In genomic region chr22:46297151-46297819, GRCh38 we compare ENCODE assay signal across 1 cellular context.
A peak's percentile ranks its signal among the peaks of the same experiment; 100 is the strongest.
TF ChIP-seq lines count a peak whose summit lies in the region.

No MANE protein-coding gene starts in this region.

TF ChIP-seq in HEK293, 187 proteins besides CTCF, POLR2A, EP300 and RAD21 (continued from another document and continues in another):
- no peak for TF ChIP-seq MYNN (tag by site-specific recombination; IDR thresholded peaks at IDR 0.05; ENCODE audit: borderline replicate concordance)
- no peak for TF ChIP-seq SALL2 (tag by site-specific recombination; IDR thresholded peaks at IDR 0.05; ENCODE audit: borderline replicate concordance)
- TF ChIP-seq ZBTB20 (tag by site-specific recombination; IDR thresholded peaks at IDR 0.05): peak; percentile 61
- no peak for TF ChIP-seq ZNF449 (tag by site-specific recombination; IDR thresholded peaks at IDR 0.05)
- TF ChIP-seq HOXD13 (CRISPR knock-in tag; IDR thresholded peaks at IDR 0.05; ENCODE audit: borderline replicate concordance): no peak
- TF ChIP-seq ZNF184 (tag by site-specific recombination; IDR thresholded peaks at IDR 0.05): no peak
- no peak for TF ChIP-seq KLF16 (tag by site-specific recombination; IDR thresholded peaks at IDR 0.05)
- TF ChIP-seq ZNF324 (tag by site-specific recombination; IDR thresholded peaks at IDR 0.05): no peak
- no peak for TF ChIP-seq ZSCAN16 (tag by site-specific recombination; IDR thresholded peaks at IDR 0.05)
- TF ChIP-seq ZFHX2 (tag by site-specific recombination; conservative IDR thresholded peaks at IDR 0.05): peak; percentile 36; the same call in 1 of the 2 replicates
- no peak for TF ChIP-seq ZBTB7A (tag by site-specific recombination; IDR thresholded peaks at IDR 0.05; ENCODE audit: low read depth)
- TF ChIP-seq ZFP41 (tag by site-specific recombination; IDR thresholded peaks at IDR 0.05; ENCODE audit: borderline replicate concordance): no peak
- no peak for TF ChIP-seq ZEB2 (tag by site-specific recombination; IDR thresholded peaks at IDR 0.05)
- TF ChIP-seq BCL11B (tag by site-specific recombination; IDR thresholded peaks at IDR 0.05; ENCODE audit: low read depth): 0 out of 2 replicates have a peak, but pooled peaks have one; percentile 38
- no peak for TF ChIP-seq ZNF76 (tag by site-specific recombination; IDR thresholded peaks at IDR 0.05; ENCODE audit: borderline replicate concordance, low read depth)
- TF ChIP-seq ZNF501 (tag by site-specific recombination; IDR thresholded peaks at IDR 0.05): peak; percentile 39; the same call in 1 of the 2 replicates
- no peak for TF ChIP-seq ATF2 (tag by site-specific recombination; IDR thresholded peaks at IDR 0.05; ENCODE audit: low read depth)
- no peak for TF ChIP-seq ZSCAN18 (tag by site-specific recombination; IDR thresholded peaks at IDR 0.05)
- no peak for TF ChIP-seq ZIC2 (tag by site-specific recombination; IDR thresholded peaks at IDR 0.05)
- no peak for TF ChIP-seq ZNF596 (tag by site-specific recombination; IDR thresholded peaks at IDR 0.05)
- TF ChIP-seq ZSCAN30 (tag by site-specific recombination; IDR thresholded peaks at IDR 0.05): no peak
- TF ChIP-seq TRIM28 (IDR thresholded peaks at IDR 0.05; ENCODE audit: borderline replicate concordance, low read length): no peak
- TF ChIP-seq REPIN1 (tag by site-specific recombination; IDR thresholded peaks at IDR 0.05; ENCODE audit: low read depth): no peak
- TF ChIP-seq ZFP69B (tag by site-specific recombination; IDR thresholded peaks at IDR 0.05): 0 out of 2 replicates have a peak, but pooled peaks have one; percentile 3
- peak; percentile 81 for TF ChIP-seq PATZ1 (tag by site-specific recombination; IDR thresholded peaks at IDR 0.05)
- TF ChIP-seq GLIS1 (tag by site-specific recombination; IDR thresholded peaks at IDR 0.05): peak; percentile 24; the same call in 1 of the 2 replicates
- no peak for TF ChIP-seq ZNF837 (tag by site-specific recombination; IDR thresholded peaks at IDR 0.05)
- TF ChIP-seq ZNF555 (tag by site-specific recombination; conservative IDR thresholded peaks at IDR 0.05): no peak
- no peak for TF ChIP-seq ZNF366 (tag by site-specific recombination; conservative IDR thresholded peaks at IDR 0.05)
- no peak for TF ChIP-seq ZNF580 (tag by site-specific recombination; IDR thresholded peaks at IDR 0.05)
- no peak for TF ChIP-seq ZNF146 (tag by site-specific recombination; IDR thresholded peaks at IDR 0.05)
- no peak for TF ChIP-seq ZNF292 (tag by site-specific recombination; IDR thresholded peaks at IDR 0.05; ENCODE audit: borderline replicate concordance, low read depth)
- TF ChIP-seq ZXDB (tag by site-specific recombination; IDR thresholded peaks at IDR 0.05): 0 out of 2 replicates have a peak, but pooled peaks have one; percentile 9
- no peak for TF ChIP-seq ZNF624 (tag by site-specific recombination; IDR thresholded peaks at IDR 0.05)
- TF ChIP-seq ZNF221 (tag by site-specific recombination; IDR thresholded peaks at IDR 0.05; ENCODE audit: borderline replicate concordance): no peak
- no peak for TF ChIP-seq ZNF18 (tag by site-specific recombination; IDR thresholded peaks at IDR 0.05)
- TF ChIP-seq ZNF843 (tag by site-specific recombination; IDR thresholded peaks at IDR 0.05): no peak
- TF ChIP-seq YY2 (tag by site-specific recombination; IDR thresholded peaks at IDR 0.05): 0 out of 2 replicates have a peak, but pooled peaks have one; percentile 31
- TF ChIP-seq MEIS1 (CRISPR knock-in tag; IDR thresholded peaks at IDR 0.05; ENCODE audit: borderline replicate concordance): no peak
- TF ChIP-seq ZBTB21 (tag by site-specific recombination; IDR thresholded peaks at IDR 0.05): no peak
- no peak for TF ChIP-seq RBAK (tag by site-specific recombination; IDR thresholded peaks at IDR 0.05)
- no peak for TF ChIP-seq SP3 (tag by site-specific recombination; IDR thresholded peaks at IDR 0.05)
- no peak for TF ChIP-seq ZBTB49 (tag by site-specific recombination; IDR thresholded peaks at IDR 0.05; ENCODE audit: low read depth)
- TF ChIP-seq ZBTB6 (tag by site-specific recombination; IDR thresholded peaks at IDR 0.05): no peak
- TF ChIP-seq ZNF658 (tag by site-specific recombination; IDR thresholded peaks at IDR 0.05): no peak
- TF ChIP-seq KLF8 (tag by site-specific recombination; IDR thresholded peaks at IDR 0.05): no peak
- TF ChIP-seq ZBTB26 (tag by site-specific recombination; optimal IDR thresholded peaks at IDR 0.05): no peak
- TF ChIP-seq SP2 (tag by site-specific recombination; IDR thresholded peaks at IDR 0.05): no peak
- TF ChIP-seq PRDM1 (tag by site-specific recombination; IDR thresholded peaks at IDR 0.05): no peak
- peak; percentile 37; the same call in 1 of the 2 replicates for TF ChIP-seq ZBTB17 (tag by site-specific recombination; IDR thresholded peaks at IDR 0.05)
- TF ChIP-seq ZNF174 (tag by site-specific recombination; IDR thresholded peaks at IDR 0.05): no peak
- no peak for TF ChIP-seq ZNF513 (tag by site-specific recombination; IDR thresholded peaks at IDR 0.05)
